Comparison of ENCODE assay signal across 8 cellular contexts in the genomic region with DNA sequence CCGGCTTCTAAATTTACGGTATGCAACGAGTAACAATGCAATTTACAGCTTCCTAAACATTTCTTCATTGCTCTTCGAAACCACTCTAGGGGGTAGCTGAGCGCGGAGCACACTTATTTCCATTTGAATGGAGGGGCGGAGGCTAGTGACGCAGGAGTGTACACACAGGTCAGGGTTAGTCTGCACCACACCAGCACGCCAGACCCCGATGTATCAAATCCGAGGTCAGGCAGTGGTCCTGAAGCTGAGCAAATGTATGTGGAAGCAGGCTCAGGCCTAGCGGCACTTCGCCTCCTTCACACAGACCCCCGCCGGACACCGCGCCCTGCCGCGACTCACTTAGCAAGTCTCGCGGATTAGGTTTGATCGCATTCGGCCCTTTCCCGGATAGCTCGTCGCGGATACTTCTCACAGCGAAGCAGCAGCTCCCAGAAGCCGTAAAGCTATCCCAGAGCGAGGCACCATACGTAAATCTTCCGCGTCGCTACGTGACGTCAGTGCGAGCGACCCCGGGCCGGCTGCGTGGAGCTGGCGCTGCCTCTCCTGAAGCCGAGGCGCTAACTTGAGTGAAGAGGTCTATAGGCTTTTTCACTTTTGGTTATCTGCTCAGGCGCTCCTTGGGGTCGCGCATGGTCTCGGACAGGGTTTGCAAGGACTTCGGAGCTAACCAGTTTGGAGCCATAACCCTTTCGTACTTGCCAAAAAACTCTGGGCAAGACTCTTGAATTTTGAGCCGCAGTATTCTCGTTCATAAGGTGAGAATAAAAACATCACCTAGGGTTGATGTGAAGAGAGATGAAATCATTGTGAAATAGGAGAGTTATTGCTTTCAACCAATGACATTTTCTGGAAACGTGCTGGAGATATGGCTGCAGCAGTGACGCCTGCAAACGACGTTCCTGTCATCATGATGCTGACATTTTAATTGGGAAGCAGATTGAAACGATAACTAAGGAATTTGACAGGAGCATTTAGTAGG. TPM values are rescaled to one million over a fixed set of nuclear protein-coding genes. Genes with fewer than 3 reads are reported as not detected.
DNase-seq lines count a peak whose midpoint lies in the region; ATAC-seq and TF ChIP-seq lines count a peak whose summit lies in the region.

A gene with protein sequence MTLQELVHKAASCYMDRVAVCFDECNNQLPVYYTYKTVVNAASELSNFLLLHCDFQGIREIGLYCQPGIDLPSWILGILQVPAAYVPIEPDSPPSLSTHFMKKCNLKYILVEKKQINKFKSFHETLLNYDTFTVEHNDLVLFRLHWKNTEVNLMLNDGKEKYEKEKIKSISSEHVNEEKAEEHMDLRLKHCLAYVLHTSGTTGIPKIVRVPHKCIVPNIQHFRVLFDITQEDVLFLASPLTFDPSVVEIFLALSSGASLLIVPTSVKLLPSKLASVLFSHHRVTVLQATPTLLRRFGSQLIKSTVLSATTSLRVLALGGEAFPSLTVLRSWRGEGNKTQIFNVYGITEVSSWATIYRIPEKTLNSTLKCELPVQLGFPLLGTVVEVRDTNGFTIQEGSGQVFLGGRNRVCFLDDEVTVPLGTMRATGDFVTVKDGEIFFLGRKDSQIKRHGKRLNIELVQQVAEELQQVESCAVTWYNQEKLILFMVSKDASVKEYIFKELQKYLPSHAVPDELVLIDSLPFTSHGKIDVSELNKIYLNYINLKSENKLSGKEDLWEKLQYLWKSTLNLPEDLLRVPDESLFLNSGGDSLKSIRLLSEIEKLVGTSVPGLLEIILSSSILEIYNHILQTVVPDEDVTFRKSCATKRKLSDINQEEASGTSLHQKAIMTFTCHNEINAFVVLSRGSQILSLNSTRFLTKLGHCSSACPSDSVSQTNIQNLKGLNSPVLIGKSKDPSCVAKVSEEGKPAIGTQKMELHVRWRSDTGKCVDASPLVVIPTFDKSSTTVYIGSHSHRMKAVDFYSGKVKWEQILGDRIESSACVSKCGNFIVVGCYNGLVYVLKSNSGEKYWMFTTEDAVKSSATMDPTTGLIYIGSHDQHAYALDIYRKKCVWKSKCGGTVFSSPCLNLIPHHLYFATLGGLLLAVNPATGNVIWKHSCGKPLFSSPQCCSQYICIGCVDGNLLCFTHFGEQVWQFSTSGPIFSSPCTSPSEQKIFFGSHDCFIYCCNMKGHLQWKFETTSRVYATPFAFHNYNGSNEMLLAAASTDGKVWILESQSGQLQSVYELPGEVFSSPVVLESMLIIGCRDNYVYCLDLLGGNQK (minus strand): TSS at position 469 of the 979 bp plus-strand sequence. CDS start 3,192 bp downstream, outside the sequence.

- CTCF ChIA-PET in SK-N-SH (lab: Yijun Ruan, JAX) = interaction anchor here (0.7 to 2.2 kb wide), 6 partner anchors 17 to 438 kb away, joined by 3 to 12 read pairs (median 4); a partner anchor contains a TSS

- H3K27me3 ChIP-seq in SK-N-SH (ENCODE audit: insufficient read depth) (no peaks in the 10 kb centered on the region), testis (no peaks in the 10 kb centered on the region)

- H3K4me1 Mint-ChIP-seq in activated naive CD4-positive, alpha-beta T cell treated with anti-CD3 and anti-CD28 coated beads, Interleukin-2, amount 50 U/mL, for 24 hours = peaks cover 38% of the 10 kb centered on the region

- peaks cover 20% of the 10 kb centered on the region for H3F3A ChIP-seq in SK-N-SH (replicated peaks; ENCODE audit: insufficient read depth)

- H3K27ac ChIP-seq in SK-N-SH (ENCODE audit: low read depth in 2 of 2, low read length in 1 of 2) (peak within 1 kb of the TSS; percentile 98), testis (peak within 1 kb of the TSS; percentile 92 to 96)

- ATAC-seq in HG02571 (IDR thresholded peaks at IDR 0.05; ENCODE audit: unreplicated experiment) = peak; percentile 95

- peak within 1 kb of the TSS; percentile 89 for H3K9ac ChIP-seq in SK-N-SH

- TF ChIP-seq EP300 in SK-N-SH (IDR thresholded peaks at IDR 0.05; ENCODE audit: borderline replicate concordance in 1 of 2, low read depth in 1 of 2, low read length in 1 of 2) = peak in 1 of 2 experiments; percentile 17; a peak in 1 of 4 replicates

- no peaks in the 10 kb centered on the region for H4K20me1 ChIP-seq in SK-N-SH (ENCODE audit: insufficient read depth)

- POLR2A ChIA-PET in SK-N-SH (lab: Yijun Ruan, JAX) = interaction anchor here (0.6 to 1.6 kb wide), 13 partner anchors 14 to 523 kb away, joined by 3 to 29 read pairs (median 4); a partner anchor contains a TSS

- TF ChIP-seq CTCF in SK-N-SH (IDR thresholded peaks at IDR 0.05) = no peak
- no peak for TF ChIP-seq CTCF in testis (IDR thresholded peaks at IDR 0.05)

- H3K27ac Mint-ChIP-seq in activated naive CD4-positive, alpha-beta T cell treated with anti-CD3 and anti-CD28 coated beads, Interleukin-2, amount 50 U/mL, for 24 hours = peak within 1 kb of the TSS; percentile 96

- peaks cover 47% of the 10 kb centered on the region for H3K79me2 ChIP-seq in SK-N-SH (ENCODE audit: insufficient read depth)

- peak within 1 kb of the TSS; percentile 88 for H2AFZ ChIP-seq in SK-N-SH (ENCODE audit: low read depth)

- intact Hi-C loops in testis (cut with DNase I; ENCODE audit: low total_unique reads) = no loop called here

- no peaks in the 10 kb centered on the region for H3K27me3 Mint-ChIP-seq in activated naive CD4-positive, alpha-beta T cell treated with anti-CD3 and anti-CD28 coated beads, Interleukin-2, amount 50 U/mL, for 24 hours

- H3K9me3 ChIP-seq in SK-N-SH (no peaks in the 10 kb centered on the region), testis (no peaks in the 10 kb centered on the region)

- no peaks in the 10 kb centered on the region for H3K9me3 Mint-ChIP-seq in activated naive CD4-positive, alpha-beta T cell treated with anti-CD3 and anti-CD28 coated beads, Interleukin-2, amount 50 U/mL, for 24 hours

- H3K9me2 ChIP-seq in SK-N-SH = no peaks in the 10 kb centered on the region

- DNase-seq in GM04504 (ENCODE audit: low read depth) (peak; percentile 85), NCI-H1048 (lab: John Stamatoyannopoulos, UW) (peak; percentile 88), SK-N-SH (peak; percentile 86), glomerular endothelial cell (ENCODE audit: extremely low read depth, low read depth, low spot score) (peak; percentile 87), occipital lobe (lab: John Stamatoyannopoulos, UW) (peak; percentile 92), testis (peak; percentile 96)

- H3K4me1 ChIP-seq in SK-N-SH (ENCODE audit: control insufficient read depth in 1 of 2, insufficient read depth in 2 of 2, low read depth in 1 of 2, low read length in 1 of 2) (peaks cover 0 to 12% of the 10 kb centered on the region in 2 experiments; a peak in 3 of 4 replicates), testis (no peaks in the 10 kb centered on the region)

- TF ChIP-seq POLR2A in testis (IDR thresholded peaks at IDR 0.05) = no peak

- H3K36me3 ChIP-seq in SK-N-SH (replicated peaks in 1 of 2; ENCODE audit: control insufficient read depth in 1 of 2, insufficient read depth in 2 of 2, low read length in 1 of 2) = peaks cover 1 to 16% of the 10 kb centered on the region in 2 experiments
- H3K36me3 ChIP-seq in testis (ENCODE audit: low read depth, missing control alignments) = no peaks in the 10 kb centered on the region

- TF ChIP-seq RAD21 in SK-N-SH (IDR thresholded peaks at IDR 0.05; ENCODE audit: low read length) = no peak; the same call in 1 of the 2 replicates

- no peaks in the 10 kb centered on the region for H3K36me3 Mint-ChIP-seq in activated naive CD4-positive, alpha-beta T cell treated with anti-CD3 and anti-CD28 coated beads, Interleukin-2, amount 50 U/mL, for 24 hours

- under 1% methylated on average over 38 of the region's 57 CpGs for WGBS in SK-N-SH (ENCODE audit: low lambda C conversion rate)
- 0 to 1% methylated on average over 33 to 57 of the region's 57 CpGs for WGBS in testis, 2 donors

- H3K4me2 ChIP-seq in SK-N-SH = peak within 1 kb of the TSS; percentile 81

- H3K4me3 Mint-ChIP-seq in activated naive CD4-positive, alpha-beta T cell treated with anti-CD3 and anti-CD28 coated beads, Interleukin-2, amount 50 U/mL, for 24 hours = peak within 1 kb of the TSS; percentile 93

- H3K4me3 ChIP-seq in SK-N-SH (ENCODE audit: low read depth in 2 of 2, low read length in 1 of 2) (peak within 1 kb of the TSS; percentile 90), testis (peak within 1 kb of the TSS; percentile 74 to 87)

TF ChIP-seq in SK-N-SH, 30 proteins besides CTCF, POLR2A, EP300 and RAD21 (continues in another document):
- TF ChIP-seq, protein P1, sequence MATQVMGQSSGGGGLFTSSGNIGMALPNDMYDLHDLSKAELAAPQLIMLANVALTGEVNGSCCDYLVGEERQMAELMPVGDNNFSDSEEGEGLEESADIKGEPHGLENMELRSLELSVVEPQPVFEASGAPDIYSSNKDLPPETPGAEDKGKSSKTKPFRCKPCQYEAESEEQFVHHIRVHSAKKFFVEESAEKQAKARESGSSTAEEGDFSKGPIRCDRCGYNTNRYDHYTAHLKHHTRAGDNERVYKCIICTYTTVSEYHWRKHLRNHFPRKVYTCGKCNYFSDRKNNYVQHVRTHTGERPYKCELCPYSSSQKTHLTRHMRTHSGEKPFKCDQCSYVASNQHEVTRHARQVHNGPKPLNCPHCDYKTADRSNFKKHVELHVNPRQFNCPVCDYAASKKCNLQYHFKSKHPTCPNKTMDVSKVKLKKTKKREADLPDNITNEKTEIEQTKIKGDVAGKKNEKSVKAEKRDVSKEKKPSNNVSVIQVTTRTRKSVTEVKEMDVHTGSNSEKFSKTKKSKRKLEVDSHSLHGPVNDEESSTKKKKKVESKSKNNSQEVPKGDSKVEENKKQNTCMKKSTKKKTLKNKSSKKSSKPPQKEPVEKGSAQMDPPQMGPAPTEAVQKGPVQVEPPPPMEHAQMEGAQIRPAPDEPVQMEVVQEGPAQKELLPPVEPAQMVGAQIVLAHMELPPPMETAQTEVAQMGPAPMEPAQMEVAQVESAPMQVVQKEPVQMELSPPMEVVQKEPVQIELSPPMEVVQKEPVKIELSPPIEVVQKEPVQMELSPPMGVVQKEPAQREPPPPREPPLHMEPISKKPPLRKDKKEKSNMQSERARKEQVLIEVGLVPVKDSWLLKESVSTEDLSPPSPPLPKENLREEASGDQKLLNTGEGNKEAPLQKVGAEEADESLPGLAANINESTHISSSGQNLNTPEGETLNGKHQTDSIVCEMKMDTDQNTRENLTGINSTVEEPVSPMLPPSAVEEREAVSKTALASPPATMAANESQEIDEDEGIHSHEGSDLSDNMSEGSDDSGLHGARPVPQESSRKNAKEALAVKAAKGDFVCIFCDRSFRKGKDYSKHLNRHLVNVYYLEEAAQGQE (IDR thresholded peaks at IDR 0.05; ENCODE audit: low read depth, low read length) = peak; percentile 26; the same call in 1 of the 2 replicates
- TF ChIP-seq SIN3A (IDR thresholded peaks at IDR 0.05; ENCODE audit: borderline replicate concordance, low read depth, low read length) (peak; percentile 84), CHD2 (IDR thresholded peaks at IDR 0.05; ENCODE audit: low read length, partially characterized antibody) (peak; percentile 64)

RNA-seq across cellular contexts. Expression of the gene that starts here (rescaled TPM):
- polyA plus RNA-seq in SK-N-SH (2012; rRNA removed) (4.4 and 5.6 TPM in 2 replicates), testis (ENCODE audit: insufficient read depth, low read depth, low replicate concordance) (7.8 TPM)
- polyA plus RNA-seq in SK-N-SH (2012; cell fraction: cytosol; rRNA removed) = 5.4 and 6.2 TPM in 2 replicates
- polyA plus RNA-seq in SK-N-SH (2012; cell fraction: nucleus; rRNA removed) = 6.8 and 10.5 TPM in 2 replicates
- total RNA-seq in glomerular endothelial cell (3.9 and 6.2 TPM in 2 replicates), occipital lobe (41.8 TPM), testis (10 to 100 TPM; 12.3 to 19.5 TPM)

Comparison
In these comparisons a context has a peak if more than half of its experiments do, and no peak if none do; other contexts are left out.
1. Peak in every context shown above with its lines: DNase-seq, ATAC-seq, H3K4me3 ChIP-seq and H3K27ac ChIP-seq.